13 cellular contexts compared by ENCODE assay signal in genomic region chr7:94687810-94688209, GRCh38.
"Had no signal": no experiment of that assay in that cellular context is flagged by ENCODE, and none has a peak within 500 bp of the region (broad histone marks: within the 10 kb centered on the region; RNA-seq: fewer than 3 reads in every experiment).

No MANE protein-coding gene starts in this region.

- H3K9me3 Mint-ChIP-seq: activated naive CD4-positive, alpha-beta T cell treated with anti-CD3 and anti-CD28 coated beads for 36 hours; type B pancreatic cell had no signal

- H3K4me3 ChIP-seq: adrenal gland, body of pancreas, esophagus squamous epithelium, gastroesophageal sphincter, neural progenitor cell had no signal

- H3K9ac ChIP-seq: neural progenitor cell, parathyroid adenoma, SK-N-SH had no signal

- H3K36me3 ChIP-seq: adrenal gland, esophagus squamous epithelium, gastroesophageal sphincter, neural progenitor cell had no signal

- H3K4me3 Mint-ChIP-seq: activated naive CD4-positive, alpha-beta T cell treated with anti-CD3 and anti-CD28 coated beads for 36 hours; neural progenitor cell; type B pancreatic cell had no signal

- ATAC-seq: body of pancreas, gastroesophageal sphincter had no signal

- DNase-seq: activated CD4-positive, alpha-beta T cell treated with anti-CD3 and anti-CD28 coated beads for 48 hours; activated naive CD4-positive, alpha-beta T cell treated with anti-CD3 and anti-CD28 coated beads for 36 hours; adrenal gland; body of pancreas; esophagus squamous epithelium; retina; SK-N-SH; stimulated activated naive CD4-positive, alpha-beta T cell treated with Interleukin-2 at 50 U/mL for 16 hours; T-helper 1 cell had no signal

- H3K9me3 ChIP-seq: adrenal gland, body of pancreas, esophagus squamous epithelium, gastroesophageal sphincter, SK-N-SH had no signal

- H2AFZ ChIP-seq: neural progenitor cell, parathyroid adenoma had no signal

- H3K27me3 Mint-ChIP-seq: type B pancreatic cell had no signal

- H3K9me2 ChIP-seq: SK-N-SH had no signal

- H3K4me2 ChIP-seq: neural progenitor cell, SK-N-SH had no signal

- H3K27me3 ChIP-seq: adrenal gland, body of pancreas, esophagus squamous epithelium, gastroesophageal sphincter, neural progenitor cell had no signal

- H3K36me3 Mint-ChIP-seq: type B pancreatic cell had no signal

- H3K27ac Mint-ChIP-seq: activated naive CD4-positive, alpha-beta T cell treated with anti-CD3 and anti-CD28 coated beads for 36 hours; type B pancreatic cell had no signal

- H3K79me2 ChIP-seq: parathyroid adenoma had no signal

- H3K27ac ChIP-seq: adrenal gland, body of pancreas, esophagus squamous epithelium, gastroesophageal sphincter, neural progenitor cell, parathyroid adenoma had no signal

- H3K4me1 ChIP-seq: adrenal gland, body of pancreas, esophagus squamous epithelium, gastroesophageal sphincter, parathyroid adenoma had no signal
